ENCODE assay signal across 8 cellular contexts in the genomic region with DNA sequence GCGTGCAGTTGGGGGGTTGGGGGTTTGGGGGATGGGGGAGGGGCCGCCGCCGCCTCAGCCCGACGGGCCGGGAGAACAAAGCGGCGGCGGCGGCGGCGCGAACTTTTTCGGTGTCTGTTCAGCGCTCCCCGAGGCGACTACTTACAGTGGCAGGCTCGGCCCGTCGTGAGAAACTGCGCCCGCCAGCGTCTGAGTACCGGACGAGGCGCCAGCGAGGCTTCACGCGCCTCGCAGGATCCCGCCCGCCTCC. TPM values are rescaled to one million over a fixed set of nuclear protein-coding genes. Genes with fewer than 3 reads are reported as not detected.
DNase-seq lines count a peak whose midpoint lies in the region; ATAC-seq, FAIRE-seq and TF ChIP-seq lines count a peak whose summit lies in the region.

No MANE protein-coding gene starts in this region.

- H3K9me3 ChIP-seq in MM.1S (replicated peaks; ENCODE audit: insufficient read depth, low read length) = no peaks in the 10 kb centered on the region
- no peaks in the 10 kb centered on the region for H3K9me3 ChIP-seq in K562 (replicated peaks; ENCODE audit: control insufficient read depth, insufficient read depth, low read depth, low read length)

- no peaks in the 10 kb centered on the region for H3K9me2 ChIP-seq in MM.1S (replicated peaks; ENCODE audit: insufficient read depth, low read length)

- DNase-seq in MM.1S (peak; percentile 82), K562 (ENCODE audit: extremely low read depth in 1 of 4, low spot score in 3 of 4) (peak in 1 of 4 experiments; percentile 66), left kidney (ENCODE audit: low read depth, low spot score) (peak; percentile 91), C1 segment of cervical spinal cord (lab: John Stamatoyannopoulos, UW) (no peak), SIG-M5 treated with dmso at 0.1 percent for 504 hours (lab: John Stamatoyannopoulos, UW; ENCODE audit: unreplicated experiment) (no peak)
- peak in 1 of 2 donors; percentile 71 for DNase-seq in stimulated activated naive CD8-positive, alpha-beta T cell treated with anti-CD3 and anti-CD28 coated beads, Interleukin-15, amount 100 ng/mL, for 72 hours

- in situ Hi-C loops in K562 (cut with MboI) = no loop called here

- H3K79me2 ChIP-seq in MM.1S (ENCODE audit: low read length) (peaks cover 96% of the 10 kb centered on the region), K562 (ENCODE audit: control insufficient read depth, insufficient read depth, low read length) (peaks cover 24% of the 10 kb centered on the region)

- H3K4me1 ChIP-seq in MM.1S (ENCODE audit: low read length) (peaks cover 10% of the 10 kb centered on the region), K562 (replicated peaks in 1 of 2; ENCODE audit: control insufficient read depth in 2 of 2, insufficient read depth in 2 of 2, low read length in 2 of 2) (peaks cover 12 to 14% of the 10 kb centered on the region in 2 experiments)

- H3K9me3 Mint-ChIP-seq in stimulated activated naive CD8-positive, alpha-beta T cell treated with anti-CD3 and anti-CD28 coated beads, Interleukin-15, amount 100 ng/mL, for 72 hours = no peaks in the 10 kb centered on the region

- peaks cover 30% of the 10 kb centered on the region for H3K27me3 Mint-ChIP-seq in stimulated activated naive CD8-positive, alpha-beta T cell treated with anti-CD3 and anti-CD28 coated beads, Interleukin-15, amount 100 ng/mL, for 72 hours

- peaks cover 36% of the 10 kb centered on the region for H3K4me1 Mint-ChIP-seq in stimulated activated naive CD8-positive, alpha-beta T cell treated with anti-CD3 and anti-CD28 coated beads, Interleukin-15, amount 100 ng/mL, for 72 hours

- H3K4me2 ChIP-seq in MM.1S (ENCODE audit: low read depth, low read length) (no peak overlapping the region), K562 (ENCODE audit: insufficient read depth, low read length) (no peak overlapping the region; the same call in 1 of the 2 replicates)

- peak; percentile 54 for TF ChIP-seq POLR2A in K562 (conservative IDR thresholded peaks at IDR 0.05)

- no peak overlapping the region; the same call in 1 of the 2 replicates for H3K4me3 ChIP-seq in MM.1S (ENCODE audit: low read length)
- H3K4me3 ChIP-seq in K562 = peak overlapping the region; percentile 76

- H3K9ac ChIP-seq in MM.1S (ENCODE audit: low read length) (peak overlapping the region; percentile 99; the same call in 1 of the 2 replicates), K562 (ENCODE audit: insufficient read depth in 1 of 2, low read depth in 2 of 2, low read length in 2 of 2) (peak overlapping the region in 1 of 2 experiments; percentile 98; a peak in 2 of 4 replicates)

- TF ChIP-seq CTCF in GM12874 (IDR thresholded peaks at IDR 0.05; ENCODE audit: insufficient read depth, low read depth, low read length) = 0 out of 2 replicates have a peak, but pooled peaks have one; percentile 11
- no peak for TF ChIP-seq CTCF in MM.1S (IDR thresholded peaks at IDR 0.05; ENCODE audit: low read length)
- TF ChIP-seq CTCF in K562 (IDR thresholded peaks at IDR 0.05 in 2 of 3, conservative IDR thresholded peaks at IDR 0.05 in 1 of 3; ENCODE audit: insufficient read depth in 2 of 3, low read depth in 1 of 3, low read length in 3 of 3) = peak in 1 of 3 experiments; percentile 53; a peak in 2 of 6 replicates

- CTCF ChIA-PET in K562 (lab: Yijun Ruan, JAX; ENCODE audit: low intra/inter-chr PET ratio) = no interaction called here

- POLR2A ChIA-PET in K562 (lab: Yijun Ruan, JAX) = no interaction called here

- peaks cover 5% of the 10 kb centered on the region; the same call in 1 of the 2 replicates for H3K36me3 ChIP-seq in MM.1S (replicated peaks; ENCODE audit: insufficient read depth, low read length)
- peaks cover 3% of the 10 kb centered on the region; the same call in 1 of the 3 replicates for H3K36me3 ChIP-seq in K562 (ENCODE audit: control insufficient read depth, insufficient read depth, low read length)

- no peaks in the 10 kb centered on the region for H3K9me1 ChIP-seq in K562 (ENCODE audit: control insufficient read depth, insufficient read depth, low read length)

- FAIRE-seq in K562 (lab: Jason Lieb, UNC) = no peak

- peak overlapping the region in 1 of 2 donors; percentile 33 for H3K27ac Mint-ChIP-seq in stimulated activated naive CD8-positive, alpha-beta T cell treated with anti-CD3 and anti-CD28 coated beads, Interleukin-15, amount 100 ng/mL, for 72 hours

- no peak for TF ChIP-seq RAD21 in K562 (CRISPR knock-in tag; conservative IDR thresholded peaks at IDR 0.05 in 1 of 2, IDR thresholded peaks at IDR 0.05 in 1 of 2)

- peak overlapping the region; percentile 97; the same call in 1 of the 2 replicates for H3K27ac ChIP-seq in MM.1S (ENCODE audit: low read length)
- peak overlapping the region; percentile 72; the same call in 1 of the 3 replicates for H3K27ac ChIP-seq in K562 (ENCODE audit: extremely low read depth, low read depth, low read length)

- intact Hi-C loops in K562 (cut with micrococcal nuclease) = no loop called here

- no peak for TF ChIP-seq EP300 in K562 (IDR thresholded peaks at IDR 0.05; ENCODE audit: low read length)

- H3K27me3 ChIP-seq in MM.1S (replicated peaks; ENCODE audit: insufficient read depth, low read length) (no peaks in the 10 kb centered on the region), K562 (ENCODE audit: control insufficient read depth in 2 of 2, insufficient read depth in 2 of 2, low read length in 2 of 2) (no peaks in the 10 kb centered on the region)

- BruUV-seq in K562 (replicated peaks; lab: Mats Ljungman, UMichigan) = no TSS peak

- ATAC-seq in K562 (no peak), GM19023 (IDR thresholded peaks at IDR 0.05; ENCODE audit: unreplicated experiment) (no peak)
- no peak for ATAC-seq in stimulated activated naive CD8-positive, alpha-beta T cell treated with anti-CD3 and anti-CD28 coated beads, Interleukin-15, amount 100 ng/mL, for 72 hours

- peak overlapping the region; percentile 64 to 89 for H3K4me3 Mint-ChIP-seq in stimulated activated naive CD8-positive, alpha-beta T cell treated with anti-CD3 and anti-CD28 coated beads, Interleukin-15, amount 100 ng/mL, for 72 hours

- no peaks in the 10 kb centered on the region for H4K20me1 ChIP-seq in MM.1S (ENCODE audit: insufficient read depth, low read length)
- no peaks in the 10 kb centered on the region for H4K20me1 ChIP-seq in K562 (replicated peaks; ENCODE audit: control insufficient read depth, insufficient read depth, low read length)

- H3F3A ChIP-seq in MM.1S (ENCODE audit: insufficient read depth, low read length) = peaks cover 54% of the 10 kb centered on the region

- H2AFZ ChIP-seq in MM.1S (ENCODE audit: low read length) = no peak overlapping the region
- peak overlapping the region; percentile 47; the same call in 1 of the 2 replicates for H2AFZ ChIP-seq in K562 (ENCODE audit: low read depth, low read length)

- no CpG with 5 or more reads among the region's 33 CpGs for WGBS in K562 (ENCODE audit: insufficient coverage, low coverage, missing lambda C conversion rate)

TF ChIP-seq in K562, 482 proteins besides CTCF, POLR2A, EP300 and RAD21 (continues in another document):
- TF ChIP-seq DNMT1 (IDR thresholded peaks at IDR 0.05) = no peak

RNA-seq across cellular contexts. Expression of a gene that starts 0.2 kb away (rescaled TPM):
- total RNA-seq in K562 (2011; cell fraction: chromatin; rRNA removed; ENCODE audit: low replicate concordance) = 20.4 and 71.3 TPM in 2 replicates
- total RNA-seq in K562 (2011; cell fraction: nucleolus; rRNA removed) = 13.6 and 13.8 TPM in 2 replicates
- 23.4 and 43.7 TPM in 2 replicates for total RNA-seq in K562 (2011; cell fraction: nucleoplasm; rRNA removed)
- 14.1 and 14.2 TPM in 2 replicates for total RNA-seq in K562 (2014; rRNA removed)
- total RNA-seq in K562 (2014; rRNA removed; fragmentation: Illumina TruSeq; extraction: Trizol) = 24.3 and 24.5 TPM in 2 replicates
- total RNA-seq in K562 (2015; rRNA removed; fragmentation: Illumina TruSeq; extraction: Trizol) = 19.9 and 22.7 TPM in 2 replicates
- 17.7 and 20.7 TPM in 2 replicates for total RNA-seq in K562 (2021)
- polyA plus RNA-seq in K562 (2011; rRNA removed) = 19.7 and 26.7 TPM in 2 replicates
- 7.1 and 12.9 TPM in 2 replicates for polyA plus RNA-seq in K562 (2011; cell fraction: cytosol; rRNA removed)
- 15.5 and 17.0 TPM in 2 replicates for polyA plus RNA-seq in K562 (2011; cell fraction: nucleus; rRNA removed)
- polyA plus RNA-seq in K562 (2012) = 11.4 and 11.5 TPM in 2 replicates
- 16.7 and 17.0 TPM in 2 replicates for polyA plus RNA-seq in K562 (2014; fragmentation: Illumina TruSeq; extraction: Trizol)
- polyA plus RNA-seq in K562 (2014; fragmentation: Nextera tagmentation; extraction: Ambion mirVana) = 1 to 10 TPM; 4.7 to 9.2 TPM
- polyA plus RNA-seq in K562 (2014; rRNA removed) = 12.1 and 12.3 TPM in 2 replicates
- 49.3 and 56.9 TPM in 2 replicates for polyA minus RNA-seq in K562 (2011; rRNA and poly(A)+ RNA removed)
- 20.1 and 20.9 TPM in 2 replicates for polyA minus RNA-seq in K562 (2011; cell fraction: cytosol; rRNA and poly(A)+ RNA removed)
- 22.1 and 28.9 TPM in 2 replicates for polyA minus RNA-seq in K562 (2011; cell fraction: nucleus; rRNA and poly(A)+ RNA removed)

RNA-seq across cellular contexts. Expression of a gene that starts 20.0 kb away (rescaled TPM):
- not detected in 2 replicates for total RNA-seq in K562 (2011; cell fraction: chromatin; rRNA removed; ENCODE audit: low replicate concordance)
- not detected in 2 replicates for total RNA-seq in K562 (2011; cell fraction: nucleolus; rRNA removed)
- total RNA-seq in K562 (2011; cell fraction: nucleoplasm; rRNA removed) = not detected in 2 replicates
- not detected in 2 replicates for total RNA-seq in K562 (2014; rRNA removed)
- not detected in 2 replicates for total RNA-seq in K562 (2014; rRNA removed; fragmentation: Illumina TruSeq; extraction: Trizol)
- not detected in 2 replicates for total RNA-seq in K562 (2015; rRNA removed; fragmentation: Illumina TruSeq; extraction: Trizol)
- total RNA-seq in K562 (2021) = not detected in 2 replicates
- 0.07 TPM in 1 of 2 replicates, not detected in the other for polyA plus RNA-seq in K562 (2011; rRNA removed)
- not detected in 2 replicates for polyA plus RNA-seq in K562 (2011; cell fraction: cytosol; rRNA removed)
- not detected in 2 replicates for polyA plus RNA-seq in K562 (2011; cell fraction: nucleus; rRNA removed)
- polyA plus RNA-seq in K562 (2012) = not detected in 2 replicates
- polyA plus RNA-seq in K562 (2014; fragmentation: Illumina TruSeq; extraction: Trizol) = not detected in 2 replicates
- polyA plus RNA-seq in K562 (2014; fragmentation: Nextera tagmentation; extraction: Ambion mirVana) = not detected
- polyA plus RNA-seq in K562 (2014; rRNA removed) = not detected in 2 replicates
- polyA minus RNA-seq in K562 (2011; rRNA and poly(A)+ RNA removed) = not detected in 2 replicates
- not detected in 2 replicates for polyA minus RNA-seq in K562 (2011; cell fraction: cytosol; rRNA and poly(A)+ RNA removed)
- not detected in 2 replicates for polyA minus RNA-seq in K562 (2011; cell fraction: nucleus; rRNA and poly(A)+ RNA removed)

Comparison
In these comparisons a context has a peak if more than half of its experiments do, and no peak if none do; other contexts are left out.
1. DNase-seq: peak in MM.1S (single experiment) and left kidney (single experiment); none in C1 segment of cervical spinal cord (0 of 14) and SIG-M5 treated with dmso at 0.1 percent for 504 hours (single experiment).